Comparison of ENCODE assay signal across 20 cellular contexts in the genomic region with DNA sequence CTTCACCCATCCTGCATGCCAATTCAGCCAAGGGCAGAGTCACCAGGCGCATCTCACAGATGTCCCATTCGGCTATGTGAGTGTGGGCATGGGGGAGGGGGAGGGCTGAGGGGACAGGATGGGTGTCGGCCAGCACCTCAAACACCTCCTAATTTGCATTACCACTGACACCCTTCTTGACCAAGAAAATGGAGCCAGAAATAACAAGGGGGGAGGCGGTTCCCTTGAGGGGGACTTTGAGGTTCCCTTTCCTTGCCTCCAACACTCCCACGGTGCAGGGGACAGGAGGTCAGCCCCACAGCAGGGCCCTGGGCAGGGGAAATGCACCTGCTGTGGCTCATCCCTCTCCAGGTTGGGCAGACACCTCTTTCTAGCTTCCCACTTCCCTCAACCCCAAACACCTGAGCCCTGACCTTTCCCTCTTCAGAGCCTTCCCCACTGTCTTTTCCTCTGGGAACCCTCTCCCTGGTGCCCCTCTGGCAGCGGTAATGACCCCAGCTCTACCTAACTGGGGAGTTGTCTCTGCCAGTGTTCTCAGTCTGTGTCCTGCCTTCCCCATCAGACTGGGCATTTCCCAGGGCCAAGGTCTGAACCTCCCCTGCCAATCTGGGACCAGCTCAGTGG. TPM values are rescaled to one million over a fixed set of nuclear protein-coding genes. Genes with fewer than 3 reads are reported as not detected.
A peak's percentile ranks its signal among the peaks of the same experiment; 100 is the strongest.
DNase-seq lines count a peak whose midpoint lies in the region; ATAC-seq, FAIRE-seq and TF ChIP-seq lines count a peak whose summit lies in the region.
"Had no signal": no experiment of that assay in that cellular context is flagged by ENCODE, and none has a peak within 500 bp of the region (broad histone marks: within the 10 kb centered on the region; RNA-seq: fewer than 3 reads in every experiment).

No MANE protein-coding gene starts in this region.

- FAIRE-seq in GM12891 (lab: Jason Lieb, UNC) = peak; percentile 26
- FAIRE-seq: G401.6 had no signal

- no peak overlapping the region for H3K4me3 ChIP-seq in BLaER1 treated with 17β-estradiol and CSF1 and Interleukin-3, amounts not matched to agents 10 nM and 100 nM
- H3K4me3 ChIP-seq in Peyer's patch = no peak overlapping the region
- no peak overlapping the region for H3K4me3 ChIP-seq in mucosa of descending colon
- H3K4me3 ChIP-seq: esophagus muscularis mucosa, left lung, sigmoid colon, suprapubic skin had no signal

- peak; percentile 29 for ATAC-seq in mucosa of descending colon
- ATAC-seq in HG02571 (IDR thresholded peaks at IDR 0.05; ENCODE audit: unreplicated experiment) = no peak
- ATAC-seq in HG03378 (IDR thresholded peaks at IDR 0.05; ENCODE audit: unreplicated experiment) = no peak
- ATAC-seq in GM18519 (IDR thresholded peaks at IDR 0.05; ENCODE audit: low FRiP score, unreplicated experiment) = no peak
- ATAC-seq: left lung, T-helper 17 cell had no signal

- intact Hi-C loops in mucosa of descending colon (cut with DNase I, micrococcal nuclease) = no loop called here

- peaks cover 0 to 98% (median 14%) of the 10 kb centered on the region in 11 experiments; a peak in 11 of 22 replicates for H4K20me1 ChIP-seq in BLaER1 treated with 17β-estradiol and CSF1 and Interleukin-3, amounts not matched to agents 10 nM and 100 nM

- no peak overlapping the region for H3K27ac ChIP-seq in BLaER1 treated with 17β-estradiol and CSF1 and Interleukin-3, amounts not matched to agents 10 nM and 100 nM
- H3K27ac ChIP-seq in Peyer's patch = no peak overlapping the region
- H3K27ac ChIP-seq: esophagus muscularis mucosa, left lung, sigmoid colon, suprapubic skin had no signal

- no peaks in the 10 kb centered on the region for H3K9me3 ChIP-seq in BLaER1 treated with 17β-estradiol and CSF1 and Interleukin-3, amounts not matched to agents 10 nM and 100 nM (replicated peaks in 1 of 11)
- H3K9me3 ChIP-seq in Peyer's patch (no peaks in the 10 kb centered on the region), mucosa of descending colon (no peaks in the 10 kb centered on the region)
- H3K9me3 ChIP-seq: esophagus muscularis mucosa, left lung, sigmoid colon, suprapubic skin had no signal

- H3K4me2 ChIP-seq in BLaER1 treated with 17β-estradiol and CSF1 and Interleukin-3, amounts not matched to agents 10 nM and 100 nM = peak overlapping the region in 9 of 11 experiments; percentile 68 to 92 (median 86); a peak in 17 of 22 replicates

- no peak for DNase-seq in GM12891 (ENCODE audit: insufficient read length, low spot score)
- DNase-seq in Peyer's patch = peak in 2 of 3 donors; percentile 78 to 84
- DNase-seq in mucosa of descending colon = no peak
- no peak for DNase-seq in GM10266 (ENCODE audit: extremely low spot score)
- DNase-seq: activated CD4-positive, CD25-positive, alpha-beta regulatory T cell; HFFc6; left lung; NCI-H1694 treated with DMSO at 0.1 percent for 48 hours; NCI-H446 treated with DMSO at 0.1 percent for 48 hours; sigmoid colon; stimulated activated CD4-positive, alpha-beta T cell treated with anti-CD3 and anti-CD28 coated beads, Interleukin-1b, Interleukin-23, amount 100 ng/mL, for 48 hours; T-helper 17 cell had no signal

- TF ChIP-seq POLR2A in GM12891 (IDR thresholded peaks at IDR 0.05; ENCODE audit: low read depth, low read length) (no peak), Peyer's patch (IDR thresholded peaks at IDR 0.05) (no peak)

- peaks cover 68 to 100% (median 99%) of the 10 kb centered on the region in 10 experiments for H3K4me1 ChIP-seq in BLaER1 treated with 17β-estradiol and CSF1 and Interleukin-3, amounts not matched to agents 10 nM and 100 nM
- H3K4me1 ChIP-seq in Peyer's patch (peaks cover 0 to 20% (median 0%) of the 10 kb centered on the region in 4 donors), mucosa of descending colon (ENCODE audit: low read depth) (no peaks in the 10 kb centered on the region)
- H3K4me1 ChIP-seq: esophagus muscularis mucosa, sigmoid colon, suprapubic skin had no signal

- TF ChIP-seq CTCF in Peyer's patch (IDR thresholded peaks at IDR 0.05) = no peak
- TF ChIP-seq CTCF in mucosa of descending colon (IDR thresholded peaks at IDR 0.05) = no peak
- no peak for TF ChIP-seq CTCF in GM10266 (IDR thresholded peaks at IDR 0.05; ENCODE audit: control insufficient read depth, insufficient read depth, low read depth, missing control alignments)

- H3K27me3 ChIP-seq in BLaER1 treated with 17β-estradiol and CSF1 and Interleukin-3, amounts not matched to agents 10 nM and 100 nM = peaks cover 0 to 48% (median 0%) of the 10 kb centered on the region in 11 experiments; a peak in 6 of 22 replicates
- no peaks in the 10 kb centered on the region for H3K27me3 ChIP-seq in Peyer's patch

- no peak overlapping the region for H3K9ac ChIP-seq in BLaER1 treated with 17β-estradiol and CSF1 and Interleukin-3, amounts not matched to agents 10 nM and 100 nM

- peaks cover 14 to 21% (median 19%) of the 10 kb centered on the region in 11 experiments for H3K36me3 ChIP-seq in BLaER1 treated with 17β-estradiol and CSF1 and Interleukin-3, amounts not matched to agents 10 nM and 100 nM
- H3K36me3 ChIP-seq in Peyer's patch (peaks cover 0 to 7% (median 0%) of the 10 kb centered on the region in 3 donors), mucosa of descending colon (ENCODE audit: low read depth) (no peaks in the 10 kb centered on the region)

TF ChIP-seq in GM12891, 5 proteins besides CTCF, POLR2A, EP300 and RAD21:
- no peak for TF ChIP-seq POLR2AphosphoS5 (IDR thresholded peaks at IDR 0.05; ENCODE audit: low read depth, low read length)
- TF ChIP-seq TAF1 (IDR thresholded peaks at IDR 0.05; ENCODE audit: low read depth, low read length) = no peak
- no peak for TF ChIP-seq PAX5 (IDR thresholded peaks at IDR 0.05; ENCODE audit: insufficient read depth, low read length, severe bottlenecking)
- no peak for TF ChIP-seq SPI1 (IDR thresholded peaks at IDR 0.05; ENCODE audit: low read depth, low read length)
- TF ChIP-seq POU2F2 (IDR thresholded peaks at IDR 0.05; ENCODE audit: low read depth, low read length) = peak; percentile 52; the same call in 1 of the 2 replicates

RNA-seq across cellular contexts. Expression of gene TBX21, which starts 18.2 kb away (rescaled TPM):
- polyA plus RNA-seq in GM12891 (2012; ENCODE audit: low read depth, missing spikeins) = 0.04 TPM
- total RNA-seq in Peyer's patch = under 1 TPM in 3 of 4 donors, not detected in 1; 0.53 to 0.85 (median 0.67) TPM
- 1 to 10 TPM in 2 of 3 donors, under 1 TPM in 1; 0.72 to 1.2 (median 1.2) TPM for total RNA-seq in mucosa of descending colon
- total RNA-seq: HFFc6, MCF 10A had no signal

RNA-seq across cellular contexts. Expression of gene TBKBP1, which starts 20.9 kb away (rescaled TPM):
- polyA plus RNA-seq in GM12891 (2012; ENCODE audit: low read depth, missing spikeins) = 0.73 TPM
- total RNA-seq in Peyer's patch (10 to 100 TPM in 1 of 4 donors, 1 to 10 TPM in 3; 3.0 to 23.1 (median 5.2) TPM), mucosa of descending colon (10 to 100 TPM in 1 of 3 donors, 1 to 10 TPM in 2; 2.3 to 20.3 (median 3.2) TPM)

Comparison
In these comparisons a context has a peak if more than half of its experiments do, and no peak if none do; other contexts are left out.
1. DNase-seq: peak in Peyer's patch (2 of 3); none in GM12891 (single experiment), mucosa of descending colon (0 of 3) and GM10266 (single experiment).